ENCODE assay signal across 1 cellular context in the genomic region with DNA sequence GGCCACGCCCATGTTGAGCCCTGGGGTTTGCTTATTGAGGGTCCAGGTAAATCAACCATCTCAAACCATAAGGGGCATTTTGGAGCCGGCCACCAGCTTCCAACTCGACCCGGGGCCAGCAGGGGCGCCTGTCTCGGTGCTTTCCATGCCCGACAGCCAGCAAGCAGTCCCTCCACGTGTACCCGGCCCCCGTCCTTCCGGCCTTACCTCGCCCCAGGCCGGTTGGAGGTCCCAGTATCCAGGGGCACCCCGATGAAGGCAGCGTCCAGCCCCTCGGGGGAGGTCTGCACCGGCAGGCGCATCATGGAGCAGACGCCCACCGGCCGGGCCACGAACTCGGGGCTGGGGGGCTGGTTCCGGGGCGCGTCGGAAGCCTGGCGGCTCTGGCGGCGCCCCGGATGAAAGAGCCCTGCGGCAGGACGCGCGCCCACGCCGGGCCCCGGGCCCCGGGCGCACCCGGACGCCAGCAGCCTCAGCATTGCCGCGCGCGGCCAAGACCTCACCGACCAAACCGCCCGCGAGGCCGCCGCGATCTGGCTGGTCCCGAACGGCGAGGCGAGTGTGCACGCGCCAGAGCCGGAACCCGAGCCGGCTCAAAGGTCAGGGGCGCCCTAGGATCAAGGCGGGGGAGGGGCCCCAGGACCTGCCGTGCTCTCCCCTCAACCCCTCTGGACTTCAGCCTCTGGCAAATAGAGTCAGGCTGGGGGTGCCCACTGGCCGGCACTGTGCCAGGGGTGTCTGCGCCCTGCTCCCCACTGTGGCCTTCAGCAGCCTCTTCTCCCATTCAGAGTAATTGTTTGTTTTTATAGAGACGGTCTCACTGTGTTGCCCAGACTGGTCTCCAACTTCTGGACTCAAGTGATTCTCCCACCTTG.
A peak's percentile ranks its signal among the peaks of the same experiment; 100 is the strongest.
TF ChIP-seq lines count a peak whose summit lies in the region.

A gene with protein sequence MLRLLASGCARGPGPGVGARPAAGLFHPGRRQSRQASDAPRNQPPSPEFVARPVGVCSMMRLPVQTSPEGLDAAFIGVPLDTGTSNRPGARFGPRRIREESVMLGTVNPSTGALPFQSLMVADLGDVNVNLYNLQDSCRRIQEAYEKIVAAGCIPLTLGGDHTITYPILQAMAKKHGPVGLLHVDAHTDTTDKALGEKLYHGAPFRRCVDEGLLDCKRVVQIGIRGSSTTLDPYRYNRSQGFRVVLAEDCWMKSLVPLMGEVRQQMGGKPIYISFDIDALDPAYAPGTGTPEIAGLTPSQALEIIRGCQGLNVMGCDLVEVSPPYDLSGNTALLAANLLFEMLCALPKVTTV (minus strand): TSS at position 563 of the 875 bp plus-strand sequence. CDS start 84 bp downstream, at position 479.

TF ChIP-seq in HepG2, 621 proteins besides CTCF, POLR2A, EP300 and RAD21 (continued from another document and continues in another):
- TF ChIP-seq, protein P1, sequence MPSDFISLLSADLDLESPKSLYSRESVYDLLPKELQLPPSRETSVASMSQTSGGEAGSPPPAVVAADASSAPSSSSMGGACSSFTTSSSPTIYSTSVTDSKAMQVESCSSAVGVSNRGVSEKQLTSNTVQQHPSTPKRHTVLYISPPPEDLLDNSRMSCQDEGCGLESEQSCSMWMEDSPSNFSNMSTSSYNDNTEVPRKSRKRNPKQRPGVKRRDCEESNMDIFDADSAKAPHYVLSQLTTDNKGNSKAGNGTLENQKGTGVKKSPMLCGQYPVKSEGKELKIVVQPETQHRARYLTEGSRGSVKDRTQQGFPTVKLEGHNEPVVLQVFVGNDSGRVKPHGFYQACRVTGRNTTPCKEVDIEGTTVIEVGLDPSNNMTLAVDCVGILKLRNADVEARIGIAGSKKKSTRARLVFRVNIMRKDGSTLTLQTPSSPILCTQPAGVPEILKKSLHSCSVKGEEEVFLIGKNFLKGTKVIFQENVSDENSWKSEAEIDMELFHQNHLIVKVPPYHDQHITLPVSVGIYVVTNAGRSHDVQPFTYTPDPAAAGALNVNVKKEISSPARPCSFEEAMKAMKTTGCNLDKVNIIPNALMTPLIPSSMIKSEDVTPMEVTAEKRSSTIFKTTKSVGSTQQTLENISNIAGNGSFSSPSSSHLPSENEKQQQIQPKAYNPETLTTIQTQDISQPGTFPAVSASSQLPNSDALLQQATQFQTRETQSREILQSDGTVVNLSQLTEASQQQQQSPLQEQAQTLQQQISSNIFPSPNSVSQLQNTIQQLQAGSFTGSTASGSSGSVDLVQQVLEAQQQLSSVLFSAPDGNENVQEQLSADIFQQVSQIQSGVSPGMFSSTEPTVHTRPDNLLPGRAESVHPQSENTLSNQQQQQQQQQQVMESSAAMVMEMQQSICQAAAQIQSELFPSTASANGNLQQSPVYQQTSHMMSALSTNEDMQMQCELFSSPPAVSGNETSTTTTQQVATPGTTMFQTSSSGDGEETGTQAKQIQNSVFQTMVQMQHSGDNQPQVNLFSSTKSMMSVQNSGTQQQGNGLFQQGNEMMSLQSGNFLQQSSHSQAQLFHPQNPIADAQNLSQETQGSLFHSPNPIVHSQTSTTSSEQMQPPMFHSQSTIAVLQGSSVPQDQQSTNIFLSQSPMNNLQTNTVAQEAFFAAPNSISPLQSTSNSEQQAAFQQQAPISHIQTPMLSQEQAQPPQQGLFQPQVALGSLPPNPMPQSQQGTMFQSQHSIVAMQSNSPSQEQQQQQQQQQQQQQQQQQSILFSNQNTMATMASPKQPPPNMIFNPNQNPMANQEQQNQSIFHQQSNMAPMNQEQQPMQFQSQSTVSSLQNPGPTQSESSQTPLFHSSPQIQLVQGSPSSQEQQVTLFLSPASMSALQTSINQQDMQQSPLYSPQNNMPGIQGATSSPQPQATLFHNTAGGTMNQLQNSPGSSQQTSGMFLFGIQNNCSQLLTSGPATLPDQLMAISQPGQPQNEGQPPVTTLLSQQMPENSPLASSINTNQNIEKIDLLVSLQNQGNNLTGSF (CRISPR knock-in tag; IDR thresholded peaks at IDR 0.05) = peak; percentile 92
- TF ChIP-seq XRCC5 (optimal IDR thresholded peaks at IDR 0.05; ENCODE audit: low read length) (peak; percentile 78), SALL1 (CRISPR knock-in tag; IDR thresholded peaks at IDR 0.05) (peak; percentile 96), ZNF800 (CRISPR knock-in tag; IDR thresholded peaks at IDR 0.05) (peak; percentile 66; the same call in 1 of the 2 replicates), ZNF496 (CRISPR knock-in tag; IDR thresholded peaks at IDR 0.05; ENCODE audit: insufficient replicate concordance) (no peak), NFATC3 (CRISPR knock-in tag; IDR thresholded peaks at IDR 0.05) (no peak), BORCS8-MEF2B (CRISPR knock-in tag; IDR thresholded peaks at IDR 0.05) (peak; percentile 38; the same call in 1 of the 2 replicates), ZBTB7B (CRISPR knock-in tag; IDR thresholded peaks at IDR 0.05) (peak; percentile 93), ZBTB14 (CRISPR knock-in tag; IDR thresholded peaks at IDR 0.05) (peak; percentile 86), SOX5 (CRISPR knock-in tag; IDR thresholded peaks at IDR 0.05; ENCODE audit: borderline replicate concordance) (peak; percentile 77), HNRNPUL1 (IDR thresholded peaks at IDR 0.05; ENCODE audit: low read depth, low read length) (no peak), FOXM1 (CRISPR knock-in tag; IDR thresholded peaks at IDR 0.05) (peak; percentile 18; the same call in 1 of the 2 replicates), ZKSCAN8 (CRISPR knock-in tag; IDR thresholded peaks at IDR 0.05; ENCODE audit: borderline replicate concordance) (peak; percentile 51), TSC22D2 (CRISPR knock-in tag; IDR thresholded peaks at IDR 0.05; ENCODE audit: borderline replicate concordance) (peak; percentile 54; the same call in 1 of the 2 replicates), ZNF34 (CRISPR knock-in tag; IDR thresholded peaks at IDR 0.05; ENCODE audit: borderline replicate concordance) (peak; percentile 97), ZNF234 (CRISPR knock-in tag; conservative IDR thresholded peaks at IDR 0.05) (peak; percentile 14; the same call in 1 of the 2 replicates), JUN (CRISPR knock-in tag; IDR thresholded peaks at IDR 0.05) (peak; percentile 77), ZNF142 (CRISPR knock-in tag; IDR thresholded peaks at IDR 0.05) (0 out of 2 replicates have a peak, but pooled peaks have one; percentile 74), HMG20A (CRISPR knock-in tag; IDR thresholded peaks at IDR 0.05; ENCODE audit: borderline replicate concordance) (peak; percentile 73; the same call in 1 of the 2 replicates), SRY (CRISPR knock-in tag; IDR thresholded peaks at IDR 0.05) (peak; percentile 61; the same call in 1 of the 2 replicates), ZSCAN29 (CRISPR knock-in tag; conservative IDR thresholded peaks at IDR 0.05) (peak; percentile 90; the same call in 1 of the 2 replicates), ZNF816 (CRISPR knock-in tag; IDR thresholded peaks at IDR 0.05; ENCODE audit: borderline replicate concordance) (peak; percentile 80; the same call in 1 of the 2 replicates), ZNF704 (CRISPR knock-in tag; IDR thresholded peaks at IDR 0.05; ENCODE audit: borderline replicate concordance) (0 out of 2 replicates have a peak, but pooled peaks have one; percentile 43), ZNF543 (CRISPR knock-in tag; IDR thresholded peaks at IDR 0.05) (peak; percentile 98), NFRKB (IDR thresholded peaks at IDR 0.05) (no peak), ZNF609 (CRISPR knock-in tag; IDR thresholded peaks at IDR 0.05; ENCODE audit: borderline replicate concordance) (peak; percentile 94)
